In genomic region chr9:71725590-71726338, GRCh38 we compare ENCODE assay signal across 1 cellular context.
TF ChIP-seq lines count a peak whose summit lies in the region.

No MANE protein-coding gene starts in this region.

TF ChIP-seq in HepG2, 621 proteins besides CTCF, POLR2A, EP300 and RAD21 (continued from another document and continues in another):
- TF ChIP-seq THAP9 (CRISPR knock-in tag; IDR thresholded peaks at IDR 0.05; ENCODE audit: borderline replicate concordance) (no peak), THAP7 (CRISPR knock-in tag; IDR thresholded peaks at IDR 0.05) (no peak), NFAT5 (CRISPR knock-in tag; IDR thresholded peaks at IDR 0.05) (no peak), ZNF431 (CRISPR knock-in tag; IDR thresholded peaks at IDR 0.05; ENCODE audit: borderline replicate concordance, low read depth) (no peak), SOX5 (CRISPR knock-in tag; IDR thresholded peaks at IDR 0.05; ENCODE audit: borderline replicate concordance) (peak; percentile 89), ZNF20 (CRISPR knock-in tag; IDR thresholded peaks at IDR 0.05) (no peak), DMTF1 (CRISPR knock-in tag; IDR thresholded peaks at IDR 0.05) (no peak), CEBPZ (IDR thresholded peaks at IDR 0.05; ENCODE audit: low read length) (no peak), DNMT3B (CRISPR knock-in tag; conservative IDR thresholded peaks at IDR 0.05) (no peak), ZNF563 (CRISPR knock-in tag; IDR thresholded peaks at IDR 0.05) (no peak), ZNF788 (CRISPR knock-in tag; IDR thresholded peaks at IDR 0.05; ENCODE audit: borderline replicate concordance) (no peak), ZNF354B (CRISPR knock-in tag; IDR thresholded peaks at IDR 0.05) (no peak), ZNF687 (CRISPR knock-in tag; IDR thresholded peaks at IDR 0.05) (no peak), ZNF275 (CRISPR knock-in tag; IDR thresholded peaks at IDR 0.05; ENCODE audit: borderline replicate concordance) (no peak), FOXJ3 (CRISPR knock-in tag; IDR thresholded peaks at IDR 0.05; ENCODE audit: borderline replicate concordance) (peak; percentile 86), RFX3 (CRISPR knock-in tag; IDR thresholded peaks at IDR 0.05) (no peak), ZNF576 (CRISPR knock-in tag; IDR thresholded peaks at IDR 0.05) (no peak), CBX1 (IDR thresholded peaks at IDR 0.05; ENCODE audit: low read depth) (no peak), DNMT1 (CRISPR knock-in tag; IDR thresholded peaks at IDR 0.05) (no peak), SMAD1 (CRISPR knock-in tag; IDR thresholded peaks at IDR 0.05; ENCODE audit: borderline replicate concordance, low read depth) (no peak), ZNF570 (CRISPR knock-in tag; IDR thresholded peaks at IDR 0.05; ENCODE audit: borderline replicate concordance) (no peak), JUNB (CRISPR knock-in tag; IDR thresholded peaks at IDR 0.05; ENCODE audit: borderline replicate concordance) (peak; percentile 99), ZNF512B (CRISPR knock-in tag; IDR thresholded peaks at IDR 0.05; ENCODE audit: borderline replicate concordance) (no peak), RFXANK (CRISPR knock-in tag; IDR thresholded peaks at IDR 0.05) (no peak), FOXO4 (CRISPR knock-in tag; conservative IDR thresholded peaks at IDR 0.05) (no peak), ATF7 (IDR thresholded peaks at IDR 0.05) (peak; percentile 42; the same call in 1 of the 2 replicates), ATF7 (CRISPR knock-in tag; IDR thresholded peaks at IDR 0.05) (no peak), MYC (CRISPR knock-in tag; IDR thresholded peaks at IDR 0.05; ENCODE audit: borderline replicate concordance) (no peak), KAT7 (CRISPR knock-in tag; IDR thresholded peaks at IDR 0.05; ENCODE audit: borderline replicate concordance) (no peak), SIN3B (IDR thresholded peaks at IDR 0.05; ENCODE audit: low read length) (no peak)
